Comparison of ENCODE assay signal across 23 cellular contexts in the genomic region with DNA sequence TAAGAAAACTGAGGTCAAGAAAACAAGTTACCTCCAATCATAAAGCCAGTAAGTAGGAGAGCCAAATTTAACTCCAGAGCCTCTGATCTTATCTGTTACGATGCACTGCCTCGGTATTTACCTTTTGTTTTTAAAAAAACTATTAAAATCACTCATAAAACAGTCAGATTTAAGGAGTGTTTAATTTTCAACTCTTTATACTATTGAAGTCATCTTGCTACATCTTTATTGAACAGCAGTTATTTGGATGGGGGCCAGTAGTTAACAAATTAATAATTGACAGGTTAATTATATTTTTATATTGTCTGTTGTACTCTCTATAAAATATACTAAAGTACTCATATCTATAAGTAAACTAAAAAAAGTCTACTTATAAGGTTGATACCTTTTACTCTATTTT. TPM values are rescaled to one million over a fixed set of nuclear protein-coding genes. Genes with fewer than 3 reads are reported as not detected.
"Had no signal": no experiment of that assay in that cellular context is flagged by ENCODE, and none has a peak within 500 bp of the region (broad histone marks: within the 10 kb centered on the region; RNA-seq: fewer than 3 reads in every experiment).

No MANE protein-coding gene starts in this region.

- H3K4me1 ChIP-seq: Peyer's patch had no signal

- H3K4me3 ChIP-seq: cardiac muscle cell, Peyer's patch had no signal

- DNase-seq: activated CD4-positive, alpha-beta memory T cell treated with anti-CD3 and anti-CD28 coated beads, Interleukin-2, amount 10 ng/mL, durations not matched to agents 7 days and 5 days; activated CD4-positive, alpha-beta T cell treated with anti-CD3 and anti-CD28 coated beads for 36 hours; activated CD4-positive, alpha-beta T cell treated with anti-CD3 and anti-CD28 coated beads, Interleukin-2, amount 50 U/mL, for 1 hour; activated gamma-delta T cell; activated naive CD4-positive, alpha-beta T cell treated with anti-CD3 and anti-CD28 coated beads for 36 hours; activated T-cell treated with anti-CD3 and anti-CD28 coated beads for 4 hours; activated T-cell treated with anti-CD3 and anti-CD28 coated beads, Interleukin-2, amount 50 U/mL, for 48 hours; brain microvascular endothelial cell; Karpas-422; NCI-H1048; NCI-H146; NCI-H187 treated with DMSO at 0.1 percent for 48 hours; NCI-H2081 treated with DMSO at 0.1 percent for 48 hours; NCI-H446; NCI-H524; Peyer's patch; SIG-M5; T-helper 1 cell; WERI-Rb-1 had no signal

- H3K27ac ChIP-seq: brain microvascular endothelial cell, cardiac muscle cell, Peyer's patch, WERI-Rb-1 had no signal

- ATAC-seq: activated CD4-positive, alpha-beta T cell treated with anti-CD3 and anti-CD28 coated beads for 36 hours; activated T-helper 17 cell treated with anti-CD3 and anti-CD28 coated beads, Interleukin-2, amount 50 U/mL, for 72 hours had no signal

- H3K27me3 ChIP-seq: brain microvascular endothelial cell, cardiac muscle cell, Peyer's patch had no signal

- H3K9me3 ChIP-seq: Peyer's patch had no signal

- H3K36me3 ChIP-seq: brain microvascular endothelial cell, cardiac muscle cell, Peyer's patch, WERI-Rb-1 had no signal

RNA-seq across cellular contexts. Expression of gene ADIRF, which starts 24.6 kb away (rescaled TPM):
- total RNA-seq: activated CD4-positive, alpha-beta memory T cell treated with anti-CD3 and anti-CD28 coated beads, Interleukin-2, amount 10 ng/mL, durations not matched to agents 7 days and 5 days; activated CD4-positive, alpha-beta T cell treated with anti-CD3 and anti-CD28 coated beads for 36 hours; activated CD8-positive, alpha-beta memory T cell treated with anti-CD3 and anti-CD28 coated beads for 36 hours; activated naive CD4-positive, alpha-beta T cell treated with anti-CD3 and anti-CD28 coated beads for 36 hours; activated T-helper 17 cell treated with anti-CD3 and anti-CD28 coated beads, Interleukin-2, amount 50 U/mL, for 72 hours; cardiac muscle cell; T-helper 2 cell treated with Interferon-gamma antibody and Interleukin-4, amounts not matched to agents 100 ng/mL and 5 ng/mL, for 36 hours had no signal

RNA-seq across cellular contexts. Expression of gene FAM25A, which starts 27.2 kb away (rescaled TPM):
- total RNA-seq: activated CD4-positive, alpha-beta memory T cell treated with anti-CD3 and anti-CD28 coated beads, Interleukin-2, amount 10 ng/mL, durations not matched to agents 7 days and 5 days; activated CD4-positive, alpha-beta T cell treated with anti-CD3 and anti-CD28 coated beads for 36 hours; activated CD8-positive, alpha-beta memory T cell treated with anti-CD3 and anti-CD28 coated beads for 36 hours; activated naive CD4-positive, alpha-beta T cell treated with anti-CD3 and anti-CD28 coated beads for 36 hours; activated T-helper 17 cell treated with anti-CD3 and anti-CD28 coated beads, Interleukin-2, amount 50 U/mL, for 72 hours; cardiac muscle cell; Peyer's patch; T-helper 2 cell treated with Interferon-gamma antibody and Interleukin-4, amounts not matched to agents 100 ng/mL and 5 ng/mL, for 36 hours had no signal
- polyA plus RNA-seq: cardiac muscle cell had no signal

RNA-seq across cellular contexts. Expression of gene SNCG, which starts 34.5 kb away (rescaled TPM):
- total RNA-seq: activated CD4-positive, alpha-beta memory T cell treated with anti-CD3 and anti-CD28 coated beads, Interleukin-2, amount 10 ng/mL, durations not matched to agents 7 days and 5 days; activated CD4-positive, alpha-beta T cell treated with anti-CD3 and anti-CD28 coated beads for 36 hours; activated CD8-positive, alpha-beta memory T cell treated with anti-CD3 and anti-CD28 coated beads for 36 hours; activated T-helper 17 cell treated with anti-CD3 and anti-CD28 coated beads, Interleukin-2, amount 50 U/mL, for 72 hours; T-helper 2 cell treated with Interferon-gamma antibody and Interleukin-4, amounts not matched to agents 100 ng/mL and 5 ng/mL, for 36 hours had no signal

RNA-seq across cellular contexts. Expression of gene MMRN2, which starts 35.5 kb away (rescaled TPM):
- total RNA-seq: activated CD4-positive, alpha-beta memory T cell treated with anti-CD3 and anti-CD28 coated beads, Interleukin-2, amount 10 ng/mL, durations not matched to agents 7 days and 5 days; activated CD4-positive, alpha-beta T cell treated with anti-CD3 and anti-CD28 coated beads for 36 hours; activated CD8-positive, alpha-beta memory T cell treated with anti-CD3 and anti-CD28 coated beads for 36 hours; activated naive CD4-positive, alpha-beta T cell treated with anti-CD3 and anti-CD28 coated beads for 36 hours; T-helper 2 cell treated with Interferon-gamma antibody and Interleukin-4, amounts not matched to agents 100 ng/mL and 5 ng/mL, for 36 hours had no signal
